26 cellular contexts compared by ENCODE assay signal in genomic region chr2:29804671-29805070, GRCh38.
"Had no signal": no experiment of that assay in that cellular context is flagged by ENCODE, and none has a peak within 500 bp of the region (broad histone marks: within the 10 kb centered on the region; RNA-seq: fewer than 3 reads in every experiment).

No MANE protein-coding gene starts in this region.

- H3K27ac ChIP-seq: stomach, suprapubic skin, testis, thoracic aorta, thyroid gland, tibial artery, tibial nerve, transverse colon, upper lobe of left lung, upper lobe of right lung, uterus, vagina had no signal

- ATAC-seq: stimulated activated effector memory CD8-positive, alpha-beta T cell treated with anti-CD3 and anti-CD28 coated beads, Interleukin-12 subunit alpha, Interleukin-12 subunit beta, amount 100 ng/mL, for 72 hours; stimulated activated memory B cell treated with anti-CD40 and anti-IgM and Interleukin-4, amounts not matched to agents 10 μg/mL and 1 μg/mL and 100 μg/mL, for 72 hours; stimulated activated naive B cell treated with anti-CD40 and anti-IgM and Interleukin-4, amounts not matched to agents 10 μg/mL and 1 μg/mL and 100 μg/mL, for 72 hours; stimulated activated naive CD8-positive, alpha-beta T cell treated with anti-CD3 and anti-CD28 coated beads, Interleukin-15, amount 100 ng/mL, for 72 hours; stimulated activated naive CD8-positive, alpha-beta T cell treated with anti-CD3 and anti-CD28 coated beads, Interleukin-15, Interleukin-2, amounts not matched to agents 100 U/mL and 50 U/mL, for 24 hours; upper lobe of right lung had no signal

- H3K9me3 ChIP-seq: stomach, suprapubic skin, testis, thoracic aorta, thyroid gland, tibial artery, tibial nerve, transverse colon, upper lobe of left lung, upper lobe of right lung, uterus, vagina had no signal

- H3K4me1 ChIP-seq: stomach, suprapubic skin, testis, tibial artery, tibial nerve, transverse colon, upper lobe of left lung, upper lobe of right lung, uterus, vagina had no signal

- H3K4me3 ChIP-seq: stomach, suprapubic skin, testis, thoracic aorta, thyroid gland, tibial artery, tibial nerve, transverse colon, upper lobe of left lung, upper lobe of right lung, uterus, vagina had no signal

- DNase-seq: stimulated activated CD4-positive, alpha-beta T cell treated with anti-CD3 and anti-CD28 coated beads, Interleukin-2, amount 100 ng/mL, for 48 hours; stimulated activated CD4-positive, alpha-beta T cell treated with anti-CD3 and anti-CD28 coated beads, Interleukin-4, amount 100 ng/mL, for 1 hour; stimulated activated CD4-positive, alpha-beta T cell treated with anti-CD3 and anti-CD28 coated beads, Interleukin-4, amount 100 ng/mL, for 24 hours; stimulated activated CD4-positive, alpha-beta T cell treated with anti-CD3 and anti-CD28 coated beads, Interleukin-4, amount 100 ng/mL, for 4 hours; stimulated activated CD8-positive, alpha-beta memory T cell treated with anti-CD3 and anti-CD28 coated beads, Interleukin-4, amount 100 ng/mL, for 48 hours; stimulated activated naive B cell treated with anti-CD40 and anti-IgM and Interleukin-4, amounts not matched to agents 10 μg/mL and 1 μg/mL and 100 μg/mL, for 72 hours; stimulated activated naive CD4-positive, alpha-beta T cell; stimulated activated naive CD4-positive, alpha-beta T cell treated with Interleukin-2 at 50 U/mL for 16 hours; stimulated activated naive CD8-positive, alpha-beta T cell treated with anti-CD3 and anti-CD28 coated beads, Interleukin-15, amount 100 ng/mL, for 72 hours; stimulated activated naive CD8-positive, alpha-beta T cell treated with anti-CD3 and anti-CD28 coated beads, Interleukin-15, Interleukin-2, amounts not matched to agents 100 U/mL and 50 U/mL, for 24 hours; stomach; substantia nigra; testis; thyroid gland; tibial artery; transverse colon; trophoblast cell; upper lobe of left lung; upper lobe of right lung; uterus had no signal

- H3K36me3 ChIP-seq: stomach, suprapubic skin, thoracic aorta, thyroid gland, tibial artery, tibial nerve, transverse colon, upper lobe of left lung, upper lobe of right lung, uterus, vagina had no signal

- H3K27me3 ChIP-seq: stomach, testis, thyroid gland, tibial artery, tibial nerve, transverse colon, upper lobe of left lung, upper lobe of right lung, uterus, vagina had no signal
